1 cellular context compared by ENCODE assay signal in the genomic region with DNA sequence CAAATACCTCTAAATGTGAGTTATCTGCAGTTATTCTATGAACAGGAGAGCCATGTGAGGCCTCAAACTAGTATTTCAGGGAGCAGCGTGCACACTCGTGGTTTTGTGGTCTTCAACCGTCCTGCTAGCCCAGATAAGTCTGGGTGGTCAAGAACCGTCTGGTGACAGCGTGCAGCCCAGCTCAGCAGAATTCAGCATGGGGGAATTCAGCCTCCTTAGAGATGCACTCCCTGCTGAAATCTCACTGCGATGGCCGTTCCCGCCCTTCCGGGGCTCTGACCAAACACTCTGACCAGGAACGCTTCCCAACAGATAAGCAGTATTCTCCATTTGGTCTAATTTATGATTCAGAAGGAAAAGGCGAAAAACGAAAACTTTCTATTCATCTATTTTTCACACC.
A peak's percentile ranks its signal among the peaks of the same experiment; 100 is the strongest.
TF ChIP-seq lines count a peak whose summit lies in the region.

No MANE protein-coding gene starts in this region.

TF ChIP-seq in K562, 482 proteins besides CTCF, POLR2A, EP300 and RAD21 (continued from another document and continues in another):
- TF ChIP-seq YY1 (IDR thresholded peaks at IDR 0.05; ENCODE audit: borderline replicate concordance in 1 of 3, control insufficient read depth in 1 of 3, extremely low read depth in 1 of 3, insufficient read depth in 3 of 3, insufficient read length in 1 of 3, insufficient replicate concordance in 2 of 3, low read depth in 1 of 3, low read length in 2 of 3) (peak in 2 of 3 experiments; percentile 55 to 78), BMI1 (IDR thresholded peaks at IDR 0.05; ENCODE audit: low read length) (no peak), ZFP30 (CRISPR knock-in tag; IDR thresholded peaks at IDR 0.05; ENCODE audit: borderline replicate concordance) (no peak), SMARCA5 (IDR thresholded peaks at IDR 0.05) (no peak), ZNF174 (CRISPR knock-in tag; IDR thresholded peaks at IDR 0.05) (no peak), MEF2D (tag; conservative IDR thresholded peaks at IDR 0.05; ENCODE audit: low read depth) (no peak; the same call in 1 of the 2 replicates), MEF2A (IDR thresholded peaks at IDR 0.05; ENCODE audit: control insufficient read depth, low read depth, low read length) (no peak), NRF1 (conservative IDR thresholded peaks at IDR 0.05 in 1 of 2, IDR thresholded peaks at IDR 0.05 in 1 of 2) (peak in 1 of 2 experiments; percentile 14; a peak in 2 of 4 replicates), KLF16 (IDR thresholded peaks at IDR 0.05) (peak; percentile 79), BRD9 (IDR thresholded peaks at IDR 0.05; ENCODE audit: low read depth, partially characterized antibody) (peak; percentile 66), PRPF4 (IDR thresholded peaks at IDR 0.05; ENCODE audit: insufficient read depth, low read depth, low read length, poor library complexity, severe bottlenecking) (no peak), RBM39 (optimal IDR thresholded peaks at IDR 0.05; ENCODE audit: low read depth, low read length) (no peak), ZNF224 (CRISPR knock-in tag; IDR thresholded peaks at IDR 0.05) (no peak), TRIM24 (IDR thresholded peaks at IDR 0.05) (peak; percentile 6 to 45; a peak in 2 of 4 replicates), GABPA (tag; conservative IDR thresholded peaks at IDR 0.05; ENCODE audit: low read depth) (peak; percentile 35; the same call in 1 of the 2 replicates), NCOA6 (IDR thresholded peaks at IDR 0.05) (no peak), ZNF24 (IDR thresholded peaks at IDR 0.05) (no peak), POLR2G (IDR thresholded peaks at IDR 0.05; ENCODE audit: low read depth, low read length) (no peak), ZSCAN32 (CRISPR knock-in tag; IDR thresholded peaks at IDR 0.05) (no peak), SP1 (CRISPR knock-in tag; IDR thresholded peaks at IDR 0.05) (no peak), HNRNPUL1 (IDR thresholded peaks at IDR 0.05; ENCODE audit: low read length) (no peak), NBN (IDR thresholded peaks at IDR 0.05; ENCODE audit: low read depth) (0 out of 2 replicates have a peak, but pooled peaks have one; percentile 46), PHF21A (IDR thresholded peaks at IDR 0.05; ENCODE audit: borderline replicate concordance, low read depth) (no peak), FOXM1 (IDR thresholded peaks at IDR 0.05; ENCODE audit: low read depth) (peak; percentile 70; the same call in 1 of the 2 replicates), FOXM1 (CRISPR knock-in tag; IDR thresholded peaks at IDR 0.05; ENCODE audit: low read depth) (no peak), ZBTB7A (IDR thresholded peaks at IDR 0.05; ENCODE audit: borderline replicate concordance, control insufficient read depth, low read depth, low read length) (peak; percentile 77; the same call in 1 of the 2 replicates), MIER1 (IDR thresholded peaks at IDR 0.05; ENCODE audit: low read depth) (no peak), ZNF384 (IDR thresholded peaks at IDR 0.05; ENCODE audit: low read depth, low read length) (no peak), MED1 (CRISPR knock-in tag; IDR thresholded peaks at IDR 0.05; ENCODE audit: borderline replicate concordance) (no peak), TEAD2 (tag; IDR thresholded peaks at IDR 0.05) (no peak), MAFG (tag; conservative IDR thresholded peaks at IDR 0.05) (peak; percentile 45)
- TF ChIP-seq, protein P1, sequence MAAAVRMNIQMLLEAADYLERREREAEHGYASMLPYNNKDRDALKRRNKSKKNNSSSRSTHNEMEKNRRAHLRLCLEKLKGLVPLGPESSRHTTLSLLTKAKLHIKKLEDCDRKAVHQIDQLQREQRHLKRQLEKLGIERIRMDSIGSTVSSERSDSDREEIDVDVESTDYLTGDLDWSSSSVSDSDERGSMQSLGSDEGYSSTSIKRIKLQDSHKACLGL (CRISPR knock-in tag; IDR thresholded peaks at IDR 0.05; ENCODE audit: borderline replicate concordance, poor library complexity, severe bottlenecking) = no peak
- TF ChIP-seq, protein P2, sequence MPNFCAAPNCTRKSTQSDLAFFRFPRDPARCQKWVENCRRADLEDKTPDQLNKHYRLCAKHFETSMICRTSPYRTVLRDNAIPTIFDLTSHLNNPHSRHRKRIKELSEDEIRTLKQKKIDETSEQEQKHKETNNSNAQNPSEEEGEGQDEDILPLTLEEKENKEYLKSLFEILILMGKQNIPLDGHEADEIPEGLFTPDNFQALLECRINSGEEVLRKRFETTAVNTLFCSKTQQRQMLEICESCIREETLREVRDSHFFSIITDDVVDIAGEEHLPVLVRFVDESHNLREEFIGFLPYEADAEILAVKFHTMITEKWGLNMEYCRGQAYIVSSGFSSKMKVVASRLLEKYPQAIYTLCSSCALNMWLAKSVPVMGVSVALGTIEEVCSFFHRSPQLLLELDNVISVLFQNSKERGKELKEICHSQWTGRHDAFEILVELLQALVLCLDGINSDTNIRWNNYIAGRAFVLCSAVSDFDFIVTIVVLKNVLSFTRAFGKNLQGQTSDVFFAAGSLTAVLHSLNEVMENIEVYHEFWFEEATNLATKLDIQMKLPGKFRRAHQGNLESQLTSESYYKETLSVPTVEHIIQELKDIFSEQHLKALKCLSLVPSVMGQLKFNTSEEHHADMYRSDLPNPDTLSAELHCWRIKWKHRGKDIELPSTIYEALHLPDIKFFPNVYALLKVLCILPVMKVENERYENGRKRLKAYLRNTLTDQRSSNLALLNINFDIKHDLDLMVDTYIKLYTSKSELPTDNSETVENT (CRISPR knock-in tag; IDR thresholded peaks at IDR 0.05) = 0 out of 2 replicates have a peak, but pooled peaks have one; percentile 24
- TF ChIP-seq, protein P3, sequence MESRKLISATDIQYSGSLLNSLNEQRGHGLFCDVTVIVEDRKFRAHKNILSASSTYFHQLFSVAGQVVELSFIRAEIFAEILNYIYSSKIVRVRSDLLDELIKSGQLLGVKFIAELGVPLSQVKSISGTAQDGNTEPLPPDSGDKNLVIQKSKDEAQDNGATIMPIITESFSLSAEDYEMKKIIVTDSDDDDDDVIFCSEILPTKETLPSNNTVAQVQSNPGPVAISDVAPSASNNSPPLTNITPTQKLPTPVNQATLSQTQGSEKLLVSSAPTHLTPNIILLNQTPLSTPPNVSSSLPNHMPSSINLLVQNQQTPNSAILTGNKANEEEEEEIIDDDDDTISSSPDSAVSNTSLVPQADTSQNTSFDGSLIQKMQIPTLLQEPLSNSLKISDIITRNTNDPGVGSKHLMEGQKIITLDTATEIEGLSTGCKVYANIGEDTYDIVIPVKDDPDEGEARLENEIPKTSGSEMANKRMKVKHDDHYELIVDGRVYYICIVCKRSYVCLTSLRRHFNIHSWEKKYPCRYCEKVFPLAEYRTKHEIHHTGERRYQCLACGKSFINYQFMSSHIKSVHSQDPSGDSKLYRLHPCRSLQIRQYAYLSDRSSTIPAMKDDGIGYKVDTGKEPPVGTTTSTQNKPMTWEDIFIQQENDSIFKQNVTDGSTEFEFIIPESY (CRISPR knock-in tag; IDR thresholded peaks at IDR 0.05) = peak; percentile 53
- TF ChIP-seq, protein P4, sequence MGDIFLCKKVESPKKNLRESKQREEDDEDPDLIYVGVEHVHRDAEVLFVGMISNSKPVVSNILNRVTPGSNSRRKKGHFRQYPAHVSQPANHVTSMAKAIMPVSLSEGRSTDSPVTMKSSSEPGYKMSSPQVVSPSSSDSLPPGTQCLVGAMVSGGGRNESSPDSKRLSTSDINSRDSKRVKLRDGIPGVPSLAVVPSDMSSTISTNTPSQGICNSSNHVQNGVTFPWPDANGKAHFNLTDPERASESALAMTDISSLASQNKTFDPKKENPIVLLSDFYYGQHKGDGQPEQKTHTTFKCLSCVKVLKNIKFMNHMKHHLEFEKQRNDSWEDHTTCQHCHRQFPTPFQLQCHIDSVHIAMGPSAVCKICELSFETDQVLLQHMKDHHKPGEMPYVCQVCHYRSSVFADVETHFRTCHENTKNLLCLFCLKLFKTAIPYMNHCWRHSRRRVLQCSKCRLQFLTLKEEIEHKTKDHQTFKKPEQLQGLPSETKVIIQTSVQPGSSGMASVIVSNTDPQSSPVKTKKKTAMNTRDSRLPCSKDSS (IDR thresholded peaks at IDR 0.05; ENCODE audit: low read depth, partially characterized antibody) = no peak
- TF ChIP-seq, protein P5, sequence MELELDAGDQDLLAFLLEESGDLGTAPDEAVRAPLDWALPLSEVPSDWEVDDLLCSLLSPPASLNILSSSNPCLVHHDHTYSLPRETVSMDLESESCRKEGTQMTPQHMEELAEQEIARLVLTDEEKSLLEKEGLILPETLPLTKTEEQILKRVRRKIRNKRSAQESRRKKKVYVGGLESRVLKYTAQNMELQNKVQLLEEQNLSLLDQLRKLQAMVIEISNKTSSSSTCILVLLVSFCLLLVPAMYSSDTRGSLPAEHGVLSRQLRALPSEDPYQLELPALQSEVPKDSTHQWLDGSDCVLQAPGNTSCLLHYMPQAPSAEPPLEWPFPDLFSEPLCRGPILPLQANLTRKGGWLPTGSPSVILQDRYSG (tag; conservative IDR thresholded peaks at IDR 0.05; ENCODE audit: low read depth) = no peak
- TF ChIP-seq, protein P6, sequence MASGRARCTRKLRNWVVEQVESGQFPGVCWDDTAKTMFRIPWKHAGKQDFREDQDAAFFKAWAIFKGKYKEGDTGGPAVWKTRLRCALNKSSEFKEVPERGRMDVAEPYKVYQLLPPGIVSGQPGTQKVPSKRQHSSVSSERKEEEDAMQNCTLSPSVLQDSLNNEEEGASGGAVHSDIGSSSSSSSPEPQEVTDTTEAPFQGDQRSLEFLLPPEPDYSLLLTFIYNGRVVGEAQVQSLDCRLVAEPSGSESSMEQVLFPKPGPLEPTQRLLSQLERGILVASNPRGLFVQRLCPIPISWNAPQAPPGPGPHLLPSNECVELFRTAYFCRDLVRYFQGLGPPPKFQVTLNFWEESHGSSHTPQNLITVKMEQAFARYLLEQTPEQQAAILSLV (tag; IDR thresholded peaks at IDR 0.05) = no peak
- TF ChIP-seq, protein P7, sequence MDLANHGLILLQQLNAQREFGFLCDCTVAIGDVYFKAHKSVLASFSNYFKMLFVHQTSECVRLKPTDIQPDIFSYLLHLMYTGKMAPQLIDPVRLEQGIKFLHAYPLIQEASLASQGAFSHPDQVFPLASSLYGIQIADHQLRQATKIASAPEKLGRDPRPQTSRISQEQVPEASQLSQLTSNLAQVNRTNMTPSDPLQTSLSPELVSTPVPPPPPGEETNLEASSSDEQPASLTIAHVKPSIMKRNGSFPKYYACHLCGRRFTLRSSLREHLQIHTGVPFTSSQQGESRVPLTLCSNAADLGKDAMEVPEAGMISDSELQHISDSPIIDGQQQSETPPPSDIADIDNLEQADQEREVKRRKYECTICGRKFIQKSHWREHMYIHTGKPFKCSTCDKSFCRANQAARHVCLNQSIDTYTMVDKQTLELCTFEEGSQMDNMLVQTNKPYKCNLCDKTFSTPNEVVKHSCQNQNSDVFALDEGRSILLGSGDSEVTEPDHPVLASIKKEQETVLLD (IDR thresholded peaks at IDR 0.05) = peak; percentile 23; the same call in 1 of the 2 replicates
- TF ChIP-seq, protein P8, sequence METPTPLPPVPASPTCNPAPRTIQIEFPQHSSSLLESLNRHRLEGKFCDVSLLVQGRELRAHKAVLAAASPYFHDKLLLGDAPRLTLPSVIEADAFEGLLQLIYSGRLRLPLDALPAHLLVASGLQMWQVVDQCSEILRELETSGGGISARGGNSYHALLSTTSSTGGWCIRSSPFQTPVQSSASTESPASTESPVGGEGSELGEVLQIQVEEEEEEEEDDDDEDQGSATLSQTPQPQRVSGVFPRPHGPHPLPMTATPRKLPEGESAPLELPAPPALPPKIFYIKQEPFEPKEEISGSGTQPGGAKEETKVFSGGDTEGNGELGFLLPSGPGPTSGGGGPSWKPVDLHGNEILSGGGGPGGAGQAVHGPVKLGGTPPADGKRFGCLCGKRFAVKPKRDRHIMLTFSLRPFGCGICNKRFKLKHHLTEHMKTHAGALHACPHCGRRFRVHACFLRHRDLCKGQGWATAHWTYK (CRISPR knock-in tag; IDR thresholded peaks at IDR 0.05) = no peak
- TF ChIP-seq, protein P9, sequence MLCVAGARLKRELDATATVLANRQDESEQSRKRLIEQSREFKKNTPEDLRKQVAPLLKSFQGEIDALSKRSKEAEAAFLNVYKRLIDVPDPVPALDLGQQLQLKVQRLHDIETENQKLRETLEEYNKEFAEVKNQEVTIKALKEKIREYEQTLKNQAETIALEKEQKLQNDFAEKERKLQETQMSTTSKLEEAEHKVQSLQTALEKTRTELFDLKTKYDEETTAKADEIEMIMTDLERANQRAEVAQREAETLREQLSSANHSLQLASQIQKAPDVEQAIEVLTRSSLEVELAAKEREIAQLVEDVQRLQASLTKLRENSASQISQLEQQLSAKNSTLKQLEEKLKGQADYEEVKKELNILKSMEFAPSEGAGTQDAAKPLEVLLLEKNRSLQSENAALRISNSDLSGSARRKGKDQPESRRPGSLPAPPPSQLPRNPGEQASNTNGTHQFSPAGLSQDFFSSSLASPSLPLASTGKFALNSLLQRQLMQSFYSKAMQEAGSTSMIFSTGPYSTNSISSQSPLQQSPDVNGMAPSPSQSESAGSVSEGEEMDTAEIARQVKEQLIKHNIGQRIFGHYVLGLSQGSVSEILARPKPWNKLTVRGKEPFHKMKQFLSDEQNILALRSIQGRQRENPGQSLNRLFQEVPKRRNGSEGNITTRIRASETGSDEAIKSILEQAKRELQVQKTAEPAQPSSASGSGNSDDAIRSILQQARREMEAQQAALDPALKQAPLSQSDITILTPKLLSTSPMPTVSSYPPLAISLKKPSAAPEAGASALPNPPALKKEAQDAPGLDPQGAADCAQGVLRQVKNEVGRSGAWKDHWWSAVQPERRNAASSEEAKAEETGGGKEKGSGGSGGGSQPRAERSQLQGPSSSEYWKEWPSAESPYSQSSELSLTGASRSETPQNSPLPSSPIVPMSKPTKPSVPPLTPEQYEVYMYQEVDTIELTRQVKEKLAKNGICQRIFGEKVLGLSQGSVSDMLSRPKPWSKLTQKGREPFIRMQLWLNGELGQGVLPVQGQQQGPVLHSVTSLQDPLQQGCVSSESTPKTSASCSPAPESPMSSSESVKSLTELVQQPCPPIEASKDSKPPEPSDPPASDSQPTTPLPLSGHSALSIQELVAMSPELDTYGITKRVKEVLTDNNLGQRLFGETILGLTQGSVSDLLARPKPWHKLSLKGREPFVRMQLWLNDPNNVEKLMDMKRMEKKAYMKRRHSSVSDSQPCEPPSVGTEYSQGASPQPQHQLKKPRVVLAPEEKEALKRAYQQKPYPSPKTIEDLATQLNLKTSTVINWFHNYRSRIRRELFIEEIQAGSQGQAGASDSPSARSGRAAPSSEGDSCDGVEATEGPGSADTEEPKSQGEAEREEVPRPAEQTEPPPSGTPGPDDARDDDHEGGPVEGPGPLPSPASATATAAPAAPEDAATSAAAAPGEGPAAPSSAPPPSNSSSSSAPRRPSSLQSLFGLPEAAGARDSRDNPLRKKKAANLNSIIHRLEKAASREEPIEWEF (CRISPR knock-in tag; IDR thresholded peaks at IDR 0.05) = no peak
